ENCODE assay signal across 20 cellular contexts in genomic region chr14:36056846-36057245, GRCh38.
DNase-seq lines count a peak whose midpoint lies in the region; ATAC-seq, FAIRE-seq and TF ChIP-seq lines count a peak whose summit lies in the region.
"Had no signal": no experiment of that assay in that cellular context is flagged by ENCODE, and none has a peak within 500 bp of the region (broad histone marks: within the 10 kb centered on the region; RNA-seq: fewer than 3 reads in every experiment).

No MANE protein-coding gene starts in this region.

- H3K27ac ChIP-seq in GM23338 (ENCODE audit: low read depth) (no peak overlapping the region), parathyroid adenoma (no peak overlapping the region)
- H3K27ac ChIP-seq: C4-2B, RWPE1 had no signal

- no peaks in the 10 kb centered on the region for H3K27me3 Mint-ChIP-seq in GM23338 (ENCODE audit: insufficient read depth, low read depth, poor library complexity)
- no peaks in the 10 kb centered on the region; the same call in 1 of the 2 replicates for H3K27me3 Mint-ChIP-seq in WTC11 (ENCODE audit: low read depth)
- peaks cover 16% of the 10 kb centered on the region for H3K27me3 Mint-ChIP-seq in activated T-helper 17 cell treated with anti-CD3 and anti-CD28 coated beads, Interleukin-2, amount 50 U/mL, for 72 hours

- TF ChIP-seq CTCF in GM23338 (conservative IDR thresholded peaks at IDR 0.05; ENCODE audit: low read depth in 2 of 2) (no peak), WTC11 (IDR thresholded peaks at IDR 0.05) (no peak), parathyroid adenoma (IDR thresholded peaks at IDR 0.05) (no peak)

- no peaks in the 10 kb centered on the region for H4K20me1 ChIP-seq in GM23338 (replicated peaks; ENCODE audit: insufficient read depth)

- H3F3A ChIP-seq in GM23338 (replicated peaks; ENCODE audit: low read depth) = no peaks in the 10 kb centered on the region

- no peak for ATAC-seq in GM23338
- no peak for ATAC-seq in WTC11
- no peak for ATAC-seq in activated T-helper 17 cell treated with anti-CD3 and anti-CD28 coated beads, Interleukin-2, amount 50 U/mL, for 72 hours (replicated peaks)
- ATAC-seq in HG03460 (IDR thresholded peaks at IDR 0.05; ENCODE audit: unreplicated experiment) = no peak

- H3K36me3 ChIP-seq in GM23338 (ENCODE audit: insufficient read depth) (no peaks in the 10 kb centered on the region), parathyroid adenoma (ENCODE audit: control insufficient read depth, insufficient read depth, low read length) (no peaks in the 10 kb centered on the region)

- no peaks in the 10 kb centered on the region for H3K9me3 Mint-ChIP-seq in GM23338
- H3K9me3 Mint-ChIP-seq in WTC11 = no peaks in the 10 kb centered on the region
- H3K9me3 Mint-ChIP-seq in activated T-helper 17 cell treated with anti-CD3 and anti-CD28 coated beads, Interleukin-2, amount 50 U/mL, for 72 hours = no peaks in the 10 kb centered on the region

- H3K9me2 ChIP-seq in GM23338 (ENCODE audit: insufficient read depth) = no peaks in the 10 kb centered on the region

- no peaks in the 10 kb centered on the region for H3K4me1 ChIP-seq in GM23338 (ENCODE audit: insufficient read depth)
- no peaks in the 10 kb centered on the region for H3K4me1 ChIP-seq in parathyroid adenoma

- H3K79me2 ChIP-seq in GM23338 (replicated peaks; ENCODE audit: insufficient read depth) (no peaks in the 10 kb centered on the region), parathyroid adenoma (no peaks in the 10 kb centered on the region)

- H3K4me1 Mint-ChIP-seq in GM23338 (peaks cover 5% of the 10 kb centered on the region; the same call in 2 of the 3 replicates), WTC11 (peaks cover 3% of the 10 kb centered on the region; the same call in 1 of the 2 replicates)
- no peaks in the 10 kb centered on the region for H3K4me1 Mint-ChIP-seq in activated T-helper 17 cell treated with anti-CD3 and anti-CD28 coated beads, Interleukin-2, amount 50 U/mL, for 72 hours

- no peaks in the 10 kb centered on the region for H3K9me3 ChIP-seq in parathyroid adenoma (ENCODE audit: control insufficient read depth, low read length)

- H2AFZ ChIP-seq in GM23338 = peak overlapping the region; percentile 60; the same call in 1 of the 2 replicates
- no peak overlapping the region for H2AFZ ChIP-seq in parathyroid adenoma

- H3K4me3 Mint-ChIP-seq in GM23338 = no peak overlapping the region
- H3K4me3 Mint-ChIP-seq in WTC11 = no peak overlapping the region
- no peak overlapping the region for H3K4me3 Mint-ChIP-seq in activated T-helper 17 cell treated with anti-CD3 and anti-CD28 coated beads, Interleukin-2, amount 50 U/mL, for 72 hours

- no peak for DNase-seq in GM23338 (ENCODE audit: low spot score)
- peak; percentile 78 for DNase-seq in NCI-H2227 (lab: John Stamatoyannopoulos, UW; ENCODE audit: unreplicated experiment)
- no peak for DNase-seq in WTC11 (ENCODE audit: low spot score)
- DNase-seq in NCI-H1694 (lab: John Stamatoyannopoulos, UW) = no peak
- no peak for DNase-seq in RCC 7860 (ENCODE audit: low spot score)
- DNase-seq: AML-193, DND-41, HCEC 1CT, KG1, MV-4-11, NCI-H2029, NCI-H2171, NCI-H510A, OCI-M1 had no signal

- H3K4me3 ChIP-seq in GM23338 (no peak overlapping the region), parathyroid adenoma (ENCODE audit: low read depth, low read length) (no peak overlapping the region)

- H3K36me3 Mint-ChIP-seq in GM23338 (ENCODE audit: low read depth) (no peaks in the 10 kb centered on the region), WTC11 (no peaks in the 10 kb centered on the region)
- no peaks in the 10 kb centered on the region for H3K36me3 Mint-ChIP-seq in activated T-helper 17 cell treated with anti-CD3 and anti-CD28 coated beads, Interleukin-2, amount 50 U/mL, for 72 hours (ENCODE audit: low read depth)

- H3K27me3 ChIP-seq in GM23338 (ENCODE audit: insufficient read depth) (no peaks in the 10 kb centered on the region), parathyroid adenoma (ENCODE audit: control insufficient read depth, insufficient read depth, low read length) (no peaks in the 10 kb centered on the region)

- POLR2A ChIA-PET in WTC11 (lab: Charles Lee) = no interaction called here

- H3K9ac ChIP-seq in parathyroid adenoma = no peak overlapping the region

- no peak overlapping the region for H3K27ac Mint-ChIP-seq in GM23338
- no peak overlapping the region for H3K27ac Mint-ChIP-seq in WTC11
- no peak overlapping the region for H3K27ac Mint-ChIP-seq in activated T-helper 17 cell treated with anti-CD3 and anti-CD28 coated beads, Interleukin-2, amount 50 U/mL, for 72 hours

- CTCF ChIA-PET in WTC11 (lab: Charles Lee) = interaction anchor here (1.0 to 1.4 kb wide), 2 partner anchors 9 to 13 kb away, joined by 3 to 13 read pairs; no protein-coding TSS in a partner anchor

- no peak for FAIRE-seq in RCC 7860 (lab: Jason Lieb, UNC)
- FAIRE-seq: G401.6 had no signal

- H3K4me2 ChIP-seq in GM23338 (no peak overlapping the region), parathyroid adenoma (ENCODE audit: low read length) (peak overlapping the region; percentile 15)

TF ChIP-seq in GM23338, 12 proteins besides CTCF, POLR2A, EP300 and RAD21 (continues in another document):
- TF ChIP-seq JUNB (IDR thresholded peaks at IDR 0.05; ENCODE audit: unreplicated experiment) (no peak), EZH2phosphoT487 (IDR thresholded peaks at IDR 0.05; ENCODE audit: unreplicated experiment) (no peak), ETS1 (IDR thresholded peaks at IDR 0.05) (no peak), POLR2AphosphoS5 (IDR thresholded peaks at IDR 0.05; ENCODE audit: low read depth) (no peak), ZNF114 (CRISPR knock-in tag; IDR thresholded peaks at IDR 0.05) (no peak), ZNF331 (CRISPR knock-in tag; IDR thresholded peaks at IDR 0.05; ENCODE audit: low read depth) (no peak)

TF ChIP-seq in WTC11, 78 proteins besides CTCF, POLR2A, EP300 and RAD21:
- peak; percentile 53; the same call in 1 of the 2 replicates for TF ChIP-seq ZNF263 (CRISPR knock-in tag; IDR thresholded peaks at IDR 0.05; ENCODE audit: low read depth)
- TF ChIP-seq ATF6 (CRISPR knock-in tag; IDR thresholded peaks at IDR 0.05) = no peak
